ENCODE assay signal across 7 cellular contexts in the genomic region with DNA sequence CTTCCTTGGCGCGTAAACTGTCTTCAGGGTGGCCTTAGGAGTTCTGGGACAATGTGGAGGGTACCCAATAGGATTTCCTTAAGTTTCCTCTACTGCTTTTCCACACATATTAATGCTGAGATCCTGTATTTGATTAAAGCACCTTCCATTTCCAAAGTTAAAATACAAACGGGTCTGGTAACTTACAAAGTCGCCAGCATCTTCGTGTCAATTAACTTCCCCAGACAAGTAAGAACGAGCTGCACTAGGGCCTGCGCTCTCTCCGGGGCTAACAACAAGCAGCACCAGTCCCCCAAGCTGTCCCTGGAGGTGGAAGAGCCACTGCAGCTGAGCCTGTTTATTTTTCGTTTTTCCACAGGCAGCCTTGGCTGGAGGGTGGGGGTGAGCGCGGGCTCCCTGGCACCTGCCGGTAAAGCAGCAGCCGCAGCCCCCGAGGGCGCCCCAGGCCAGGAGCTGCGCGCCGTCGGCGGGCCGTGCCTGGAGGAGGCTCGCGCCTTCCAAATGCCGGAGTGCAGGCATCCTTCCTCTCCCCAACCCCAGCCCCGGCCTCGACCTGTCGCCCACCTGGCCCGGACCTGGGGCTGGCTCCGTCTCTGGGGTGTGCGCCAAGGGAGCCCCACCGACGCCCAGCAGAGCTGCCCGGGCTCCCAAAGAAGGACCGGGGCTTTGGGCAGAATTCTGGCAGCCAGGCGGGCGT.
DNase-seq lines count a peak whose midpoint lies in the region; ATAC-seq and TF ChIP-seq lines count a peak whose summit lies in the region.

No MANE protein-coding gene starts in this region.

- peaks cover 7 to 38% (median 37%) of the 10 kb centered on the region in 3 donors for H3K27me3 ChIP-seq in sigmoid colon

- no peak for TF ChIP-seq POLR2A in sigmoid colon (IDR thresholded peaks at IDR 0.05)

- 7 to 8% methylated on average over 36 of the region's 36 CpGs for WGBS in sigmoid colon, 2 donors

- DNase-seq in LNCaP clone FGC (ENCODE audit: low read depth), result no peak
- peak; percentile 27 for DNase-seq in germinal center (ENCODE audit: low spot score)
- DNase-seq in sigmoid colon, result no peak
- no peak for DNase-seq in effector CD8-positive, alpha-beta T cell (lab: John Stamatoyannopoulos, UW)
- DNase-seq in RKO (ENCODE audit: low spot score), result no peak

- TF ChIP-seq CTCF in LNCaP clone FGC (IDR thresholded peaks at IDR 0.05; ENCODE audit: control insufficient read depth, extremely low read depth, insufficient read depth) (no peak), sigmoid colon (IDR thresholded peaks at IDR 0.05) (no peak)

- no peak for TF ChIP-seq EP300 in sigmoid colon (IDR thresholded peaks at IDR 0.05)

- H3K4me1 ChIP-seq in sigmoid colon, result peaks cover 0 to 28% (median 24%) of the 10 kb centered on the region in 4 donors

- H3K27ac ChIP-seq in sigmoid colon, result peak overlapping the region in 3 of 4 donors; percentile 17 to 71 (median 27)

- H3K9me3 ChIP-seq in sigmoid colon, result no peaks in the 10 kb centered on the region

- intact Hi-C loops in sigmoid colon (cut with DNase I), result loop anchor here (5.0 to 10.0 kb wide), 3 partner anchors 41 to 328 kb away; no protein-coding TSS in a partner anchor

- peak overlapping the region; percentile 17; the same call in 1 of the 2 replicates for H3K4me3 ChIP-seq in LNCaP clone FGC (ENCODE audit: low read depth, low read length)
- peak overlapping the region; percentile 40 to 64 (median 54) for H3K4me3 ChIP-seq in sigmoid colon

- peak; percentile 26 for ATAC-seq in GM18511 (IDR thresholded peaks at IDR 0.05; ENCODE audit: unreplicated experiment)
- peak; percentile 42 for ATAC-seq in GM21723 (IDR thresholded peaks at IDR 0.05; ENCODE audit: unreplicated experiment)

- no peaks in the 10 kb centered on the region for H3K36me3 ChIP-seq in sigmoid colon
